In genomic region chr18:43525149-43525548, GRCh38 we compare ENCODE assay signal across 21 cellular contexts.
DNase-seq lines count a peak whose midpoint lies in the region; ATAC-seq and TF ChIP-seq lines count a peak whose summit lies in the region.
"Had no signal": no experiment of that assay in that cellular context is flagged by ENCODE, and none has a peak within 500 bp of the region (broad histone marks: within the 10 kb centered on the region; RNA-seq: fewer than 3 reads in every experiment).

No MANE protein-coding gene starts in this region.

- peaks cover 3% of the 10 kb centered on the region for H3K27me3 Mint-ChIP-seq in endothelial cell (ENCODE audit: unreplicated experiment)
- H3K27me3 Mint-ChIP-seq: activated CD8-positive, alpha-beta T cell treated with anti-CD3 and anti-CD28 coated beads for 36 hours; activated naive CD4-positive, alpha-beta T cell treated with anti-CD3 and anti-CD28 coated beads, Interleukin-2, amount 10 ng/mL, durations not matched to agents 7 days and 5 days; activated T-cell treated with anti-CD3 and anti-CD28 coated beads, Interleukin-2, amount 50 U/mL, for 24 hours; naive B cell had no signal

- TF ChIP-seq CTCF in endothelial cell (IDR thresholded peaks at IDR 0.05; ENCODE audit: unreplicated experiment) = no peak

- H3K4me1 Mint-ChIP-seq in endothelial cell (ENCODE audit: unreplicated experiment) = no peaks in the 10 kb centered on the region
- H3K4me1 Mint-ChIP-seq: activated naive CD4-positive, alpha-beta T cell treated with anti-CD3 and anti-CD28 coated beads, Interleukin-2, amount 10 ng/mL, durations not matched to agents 7 days and 5 days; immature natural killer cell; naive B cell had no signal

- no peaks in the 10 kb centered on the region for H3K36me3 Mint-ChIP-seq in endothelial cell (ENCODE audit: low read depth, unreplicated experiment)
- H3K36me3 Mint-ChIP-seq: activated naive CD4-positive, alpha-beta T cell treated with anti-CD3 and anti-CD28 coated beads, Interleukin-2, amount 10 ng/mL, durations not matched to agents 7 days and 5 days; naive B cell had no signal

- no peak overlapping the region for H3K4me3 Mint-ChIP-seq in endothelial cell (ENCODE audit: unreplicated experiment)
- H3K4me3 Mint-ChIP-seq: activated CD8-positive, alpha-beta T cell treated with anti-CD3 and anti-CD28 coated beads for 36 hours; activated naive CD4-positive, alpha-beta T cell treated with anti-CD3 and anti-CD28 coated beads, Interleukin-2, amount 10 ng/mL, durations not matched to agents 7 days and 5 days; activated T-cell treated with anti-CD3 and anti-CD28 coated beads, Interleukin-2, amount 50 U/mL, for 24 hours; immature natural killer cell; naive B cell had no signal

- no peak overlapping the region for H3K27ac Mint-ChIP-seq in endothelial cell (ENCODE audit: unreplicated experiment)
- H3K27ac Mint-ChIP-seq: activated CD8-positive, alpha-beta T cell treated with anti-CD3 and anti-CD28 coated beads for 36 hours; activated naive CD4-positive, alpha-beta T cell treated with anti-CD3 and anti-CD28 coated beads, Interleukin-2, amount 10 ng/mL, durations not matched to agents 7 days and 5 days; activated T-cell treated with anti-CD3 and anti-CD28 coated beads, Interleukin-2, amount 50 U/mL, for 24 hours; immature natural killer cell; naive B cell had no signal

- H3K9me3 Mint-ChIP-seq in endothelial cell (ENCODE audit: unreplicated experiment) = no peaks in the 10 kb centered on the region
- H3K9me3 Mint-ChIP-seq: activated CD8-positive, alpha-beta T cell treated with anti-CD3 and anti-CD28 coated beads for 36 hours; activated naive CD4-positive, alpha-beta T cell treated with anti-CD3 and anti-CD28 coated beads, Interleukin-2, amount 10 ng/mL, durations not matched to agents 7 days and 5 days; activated T-cell treated with anti-CD3 and anti-CD28 coated beads, Interleukin-2, amount 50 U/mL, for 24 hours had no signal

- DNase-seq in COLO668 (lab: John Stamatoyannopoulos, UW; ENCODE audit: unreplicated experiment) (peak; percentile 22), DMS53 (lab: John Stamatoyannopoulos, UW) (peak; percentile 46), NCI-H69 (lab: John Stamatoyannopoulos, UW) (peak; percentile 75), mucosa of gallbladder (ENCODE audit: low spot score) (peak; percentile 55), endothelial cell (ENCODE audit: low spot score) (no peak)
- DNase-seq: activated CD8-positive, alpha-beta T cell treated with anti-CD3 and anti-CD28 coated beads for 36 hours; activated naive CD4-positive, alpha-beta T cell treated with anti-CD3 and anti-CD28 coated beads, Interleukin-2, amount 10 ng/mL, durations not matched to agents 7 days and 5 days; activated T-cell treated with anti-CD3 and anti-CD28 coated beads, Interleukin-2, amount 50 U/mL, for 24 hours; anterior cingulate cortex; effector memory CD4-positive, alpha-beta T cell; esophagus squamous epithelium; glutamatergic neuron; immature natural killer cell; KG1; lower lobe of right lung; naive B cell; NCI-H1092 treated with DMSO at 0.1 percent for 48 hours; stimulated activated naive CD8-positive, alpha-beta T cell treated with anti-CD3 and anti-CD28 coated beads, Interleukin-15, Interleukin-2, amounts not matched to agents 100 U/mL and 50 U/mL, for 24 hours; transverse colon had no signal

- no peak for ATAC-seq in GM18867 (IDR thresholded peaks at IDR 0.05; ENCODE audit: unreplicated experiment)
- no peak for ATAC-seq in HG02571 (IDR thresholded peaks at IDR 0.05; ENCODE audit: unreplicated experiment)
- ATAC-seq: activated CD8-positive, alpha-beta T cell treated with anti-CD3 and anti-CD28 coated beads for 36 hours; lower lobe of right lung; stimulated activated naive CD8-positive, alpha-beta T cell treated with anti-CD3 and anti-CD28 coated beads, Interleukin-15, Interleukin-2, amounts not matched to agents 100 U/mL and 50 U/mL, for 24 hours had no signal
